In the genomic region with DNA sequence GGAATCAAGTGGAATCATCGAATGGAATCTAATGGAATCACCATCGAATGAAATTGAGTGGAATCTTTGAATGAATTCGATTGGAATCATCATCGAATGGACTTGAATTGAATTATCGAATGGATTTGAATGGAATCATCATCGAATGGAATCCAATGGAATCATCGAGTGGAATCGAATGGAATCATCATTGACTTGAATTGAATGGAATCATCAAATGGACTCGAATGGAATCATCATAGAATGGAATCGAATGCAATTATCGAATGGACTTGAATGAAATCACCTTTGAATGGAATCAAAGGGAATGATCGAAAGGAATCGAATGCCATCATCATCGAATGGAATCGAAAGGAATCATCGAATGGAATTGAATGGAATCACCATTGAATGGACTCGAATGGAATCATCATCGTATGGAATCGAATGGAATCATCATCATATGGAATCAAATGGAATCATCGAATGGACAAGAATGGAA, we compare ENCODE assay signal across 8 cellular contexts.
A peak's percentile ranks its signal among the peaks of the same experiment; 100 is the strongest.
DNase-seq lines count a peak whose midpoint lies in the region; ATAC-seq and TF ChIP-seq lines count a peak whose summit lies in the region.
"Not testable (repeated sequence)": the region's sequence is repeated elsewhere in the genome, so short reads cannot be mapped to it uniquely, and the experiment has no call there.

No MANE protein-coding gene starts in this region.

- not testable (repeated sequence) for BruUV-seq in HCT116 (replicated peaks; lab: Mats Ljungman, UMichigan)

- not testable (repeated sequence) for H3K36me3 ChIP-seq in HCT116 (ENCODE audit: control insufficient read depth in 1 of 2, insufficient read depth in 2 of 2, low read length in 2 of 2); neuronal stem cell (replicated peaks in 1 of 2; ENCODE audit: control insufficient read depth in 2 of 2, insufficient read depth in 2 of 2, low read length in 2 of 2)

- H3K4me3 ChIP-seq in AG04449 (ENCODE audit: low read depth, low read length); HCT116 (replicated peaks in 1 of 2; ENCODE audit: low read depth in 1 of 2, low read length in 2 of 2); neuronal stem cell (ENCODE audit: low read length in 2 of 2): not testable (repeated sequence)

- H3K9ac ChIP-seq in HCT116 (ENCODE audit: low read length); neuronal stem cell (ENCODE audit: low read depth, low read length, poor library complexity): not testable (repeated sequence)

- not testable (repeated sequence) for H3K4me1 ChIP-seq in HCT116 (ENCODE audit: control insufficient read depth in 1 of 2, insufficient read depth in 2 of 2, low read length in 2 of 2); neuronal stem cell (ENCODE audit: control insufficient read depth in 2 of 2, insufficient read depth in 1 of 2, low read depth in 1 of 2, low read length in 2 of 2)

- H3K9me3 ChIP-seq in HCT116 (ENCODE audit: control insufficient read depth in 1 of 2, insufficient read depth in 1 of 2, low read depth in 1 of 2, low read length in 2 of 2); neuronal stem cell (replicated peaks in 1 of 2; ENCODE audit: control insufficient read depth in 2 of 2, insufficient read depth in 1 of 2, low read depth in 1 of 2, low read length in 2 of 2): not testable (repeated sequence)

- H2BK5ac ChIP-seq in neuronal stem cell (ENCODE audit: low read length), result not testable (repeated sequence)

- H3K14ac ChIP-seq in neuronal stem cell (ENCODE audit: low read length), result not testable (repeated sequence)

- H3K18ac ChIP-seq in neuronal stem cell (ENCODE audit: low read length), result not testable (repeated sequence)

- not testable (repeated sequence) for H3K27me3 ChIP-seq in HCT116 (ENCODE audit: insufficient read depth, low read length); neuronal stem cell (ENCODE audit: control insufficient read depth in 3 of 3, insufficient read depth in 3 of 3, low read depth in 1 of 3, low read length in 3 of 3)

- not testable (repeated sequence) for H3K9me2 ChIP-seq in HCT116 (ENCODE audit: insufficient read depth)

- not testable (repeated sequence) for H4K20me1 ChIP-seq in HCT116 (ENCODE audit: insufficient read depth)

- not testable (repeated sequence) for H2AK5ac ChIP-seq in neuronal stem cell (ENCODE audit: low read depth, low read length)

- not testable (repeated sequence) for H2BK120ac ChIP-seq in neuronal stem cell (ENCODE audit: low read depth, low read length)

- RAD21 ChIA-PET in HCT116 (lab: Charles Lee; ENCODE audit: low non-redundant PET in 1 of 2, low total read pairs in 2 of 2, uncharacterized antibody in 2 of 2, unreplicated experiment in 2 of 2), result not testable (repeated sequence)

- intact Hi-C loops in HCT116 (cut with micrococcal nuclease), result not testable (repeated sequence)

- H3K23ac ChIP-seq in neuronal stem cell (ENCODE audit: low read depth, low read length, poor library complexity), result not testable (repeated sequence)

- CTCF ChIA-PET in AG04449 (lab: Yijun Ruan, JAX); HCT116 (lab: Charles Lee): not testable (repeated sequence)

- not testable (repeated sequence) for H3K79me2 ChIP-seq in HCT116 (ENCODE audit: insufficient read depth, low read length)

- H2BK15ac ChIP-seq in neuronal stem cell (ENCODE audit: low read length), result not testable (repeated sequence)

- not testable (repeated sequence) for H4K91ac ChIP-seq in neuronal stem cell (ENCODE audit: low read depth, low read length, poor library complexity)

- H3K4ac ChIP-seq in neuronal stem cell (ENCODE audit: low read length), result not testable (repeated sequence)

- H2BK12ac ChIP-seq in neuronal stem cell (ENCODE audit: low read length), result not testable (repeated sequence)

- not testable (repeated sequence) for ATAC-seq in HCT116

- not testable (repeated sequence) for TF ChIP-seq RAD21 in HCT116 (IDR thresholded peaks at IDR 0.05; ENCODE audit: low read depth)

- TF ChIP-seq CTCF in AG04449 (IDR thresholded peaks at IDR 0.05; ENCODE audit: insufficient read depth, low read length, missing control alignments); HCT116 (IDR thresholded peaks at IDR 0.05 in 2 of 3, conservative IDR thresholded peaks at IDR 0.05 in 1 of 3; ENCODE audit: borderline replicate concordance in 1 of 3, insufficient read depth in 1 of 3, low read depth in 2 of 3, low read length in 2 of 3): not testable (repeated sequence)

- H3K4me2 ChIP-seq in HCT116 (ENCODE audit: low read length); neuronal stem cell (ENCODE audit: insufficient read depth, low read length, poor library complexity, severe bottlenecking): not testable (repeated sequence)

- POLR2A ChIA-PET in AG04449 (lab: Yijun Ruan, JAX); HCT116 (lab: Charles Lee): not testable (repeated sequence)

- no CpG with 5 or more reads among the region's 20 CpGs for WGBS in neuronal stem cell (ENCODE audit: extremely low coverage in 2 of 2, insufficient read length in 2 of 2, insufficient replicate concordance in 1 of 2), 2 donors

- H3K27ac ChIP-seq in HCT116 (ENCODE audit: low read depth, low read length); neuronal stem cell (replicated peaks; ENCODE audit: low read length): not testable (repeated sequence)

- H3K79me1 ChIP-seq in neuronal stem cell (ENCODE audit: low read depth, low read length), result not testable (repeated sequence)

- H4K8ac ChIP-seq in neuronal stem cell (ENCODE audit: low read depth, low read length), result not testable (repeated sequence)

- H2AFZ ChIP-seq in HCT116 (ENCODE audit: low read depth, low read length, poor library complexity, severe bottlenecking); neuronal stem cell (ENCODE audit: low read length): not testable (repeated sequence)

- not testable (repeated sequence) for TF ChIP-seq POLR2A in HCT116 (IDR thresholded peaks at IDR 0.05; ENCODE audit: borderline replicate concordance, extremely low read depth, insufficient read depth, insufficient read length)

- DNase-seq in AG04449 (ENCODE audit: low read depth, low spot score), result peak; percentile 94
- peak; percentile 89 for DNase-seq in HCT116 (ENCODE audit: low read depth, low spot score)
- peak; percentile 84 for DNase-seq in SW480 (ENCODE audit: low spot score)
- DNase-seq in activated T-cell treated with anti-CD3 and anti-CD28 coated beads, Interleukin-2, amount 50 U/mL, for 48 hours, result peak; percentile 58 to 63
- peak; percentile 100 for DNase-seq in dedifferentiated amniotic fluid mesenchymal stem cell (ENCODE audit: extremely low spot score)
- DNase-seq in iPS DF 19.7 (ENCODE audit: low read depth, low spot score), result peak; percentile 94
- DNase-seq in neuronal stem cell (ENCODE audit: low spot score), result peak; percentile 100
- peak in 2 of 3 donors; percentile 59 to 89 for DNase-seq in stimulated activated CD4-positive, alpha-beta T cell treated with anti-CD3 and anti-CD28 coated beads, TNF-alpha, amount 100 ng/mL, for 48 hours (ENCODE audit: low read depth in 3 of 3)
